Comparison of ENCODE assay signal across 8 cellular contexts in the genomic region with DNA sequence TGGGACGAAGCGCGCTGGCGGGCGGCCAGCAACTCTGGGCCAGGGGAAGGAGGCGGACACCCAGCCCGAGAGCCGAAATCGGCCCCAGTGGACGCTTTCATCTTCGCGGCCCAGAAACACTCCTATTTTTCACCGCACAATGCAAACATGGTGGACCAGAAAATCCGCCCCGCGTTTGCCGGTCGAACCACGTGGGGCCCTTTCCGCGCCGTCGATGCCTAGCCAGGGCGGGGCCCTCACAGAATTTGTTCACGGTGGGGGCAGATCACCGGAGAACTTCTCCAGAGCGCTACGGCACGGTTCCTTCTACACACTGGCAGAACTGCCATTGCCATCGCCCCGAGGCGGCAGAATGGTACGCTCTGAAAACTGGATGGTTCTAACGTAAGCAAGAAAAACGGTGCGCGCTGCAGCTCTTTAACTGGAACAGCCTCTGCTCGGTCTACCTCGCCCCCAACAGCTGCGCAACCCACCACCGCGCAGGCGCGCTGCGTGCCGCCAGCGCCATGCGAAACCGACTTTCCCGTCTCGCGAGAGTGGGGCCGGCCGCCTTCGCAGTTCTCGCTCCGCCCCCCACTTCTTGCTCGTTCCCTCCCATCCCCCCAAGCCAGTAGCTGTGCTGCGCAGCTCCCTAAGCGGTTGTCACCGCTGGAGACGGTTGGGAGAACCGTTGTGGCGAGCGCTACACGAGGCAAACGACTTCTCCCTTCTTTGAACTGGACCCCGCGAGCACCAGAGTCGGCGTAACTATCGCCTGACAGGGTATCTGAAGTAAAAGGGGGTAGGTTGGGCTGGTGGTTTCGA. TPM values are rescaled to one million over a fixed set of nuclear protein-coding genes. Genes with fewer than 3 reads are reported as not detected.
DNase-seq lines count a peak whose midpoint lies in the region; ATAC-seq and TF ChIP-seq lines count a peak whose summit lies in the region.

A gene with protein sequence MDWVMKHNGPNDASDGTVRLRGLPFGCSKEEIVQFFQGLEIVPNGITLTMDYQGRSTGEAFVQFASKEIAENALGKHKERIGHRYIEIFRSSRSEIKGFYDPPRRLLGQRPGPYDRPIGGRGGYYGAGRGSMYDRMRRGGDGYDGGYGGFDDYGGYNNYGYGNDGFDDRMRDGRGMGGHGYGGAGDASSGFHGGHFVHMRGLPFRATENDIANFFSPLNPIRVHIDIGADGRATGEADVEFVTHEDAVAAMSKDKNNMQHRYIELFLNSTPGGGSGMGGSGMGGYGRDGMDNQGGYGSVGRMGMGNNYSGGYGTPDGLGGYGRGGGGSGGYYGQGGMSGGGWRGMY (plus strand): TSS at position 610 of the 804 bp plus-strand sequence. CDS start 5,158 bp downstream, outside the sequence.

- no peak for TF ChIP-seq CTCF in DND-41 (IDR thresholded peaks at IDR 0.05; ENCODE audit: borderline replicate concordance, extremely low read depth, low read length, poor library complexity, severe bottlenecking)
- peak in 2 of 6 experiments; percentile 16 for TF ChIP-seq CTCF in Peyer's patch (IDR thresholded peaks at IDR 0.05)
- no peak for TF ChIP-seq CTCF in esophagus muscularis mucosa (IDR thresholded peaks at IDR 0.05)

- H3K9ac ChIP-seq in DND-41 (ENCODE audit: low read depth, low read length), result peak within 1 kb of the TSS; percentile 92

- H3K9me3 ChIP-seq in DND-41 (ENCODE audit: insufficient read depth, low read length, severe bottlenecking), result no peaks in the 10 kb centered on the region
- H3K9me3 ChIP-seq in KOPT-K1 (ENCODE audit: insufficient read depth, low read length, poor library complexity, severe bottlenecking), result no peaks in the 10 kb centered on the region
- H3K9me3 ChIP-seq in Peyer's patch, result no peaks in the 10 kb centered on the region
- H3K9me3 ChIP-seq in esophagus muscularis mucosa, result no peaks in the 10 kb centered on the region
- H3K9me3 ChIP-seq in muscle layer of duodenum (ENCODE audit: control insufficient read depth in 1 of 2, low read length in 2 of 2), result no peaks in the 10 kb centered on the region

- TF ChIP-seq POLR2A in Peyer's patch (IDR thresholded peaks at IDR 0.05) (peak; percentile 97 to 100), esophagus muscularis mucosa (IDR thresholded peaks at IDR 0.05; ENCODE audit: low read depth) (peak; percentile 98)

- no peaks in the 10 kb centered on the region for H3K27me3 ChIP-seq in DND-41 (ENCODE audit: insufficient read depth, low read length, poor library complexity)
- H3K27me3 ChIP-seq in Peyer's patch, result no peaks in the 10 kb centered on the region
- H3K27me3 ChIP-seq in esophagus muscularis mucosa, result no peaks in the 10 kb centered on the region
- no peaks in the 10 kb centered on the region for H3K27me3 ChIP-seq in muscle layer of duodenum (ENCODE audit: low read depth, low read length)

- peaks cover 36% of the 10 kb centered on the region for H3K36me3 ChIP-seq in DND-41 (ENCODE audit: insufficient read depth, low read length)
- H3K36me3 ChIP-seq in KOPT-K1 (ENCODE audit: insufficient read depth, low read length), result peaks cover 31% of the 10 kb centered on the region
- H3K36me3 ChIP-seq in Peyer's patch, result no peaks in the 10 kb centered on the region
- no peaks in the 10 kb centered on the region for H3K36me3 ChIP-seq in esophagus muscularis mucosa
- H3K36me3 ChIP-seq in muscle layer of duodenum (ENCODE audit: control insufficient read depth in 1 of 2, insufficient read depth in 2 of 2, low read length in 2 of 2), result peaks cover 0 to 28% of the 10 kb centered on the region in 2 donors

- H3K27ac ChIP-seq in DND-41 (ENCODE audit: low read length), result peak within 1 kb of the TSS; percentile 99
- H3K27ac ChIP-seq in KOPT-K1 (ENCODE audit: low read depth, low read length, poor library complexity, severe bottlenecking), result peak within 1 kb of the TSS; percentile 97
- peak within 1 kb of the TSS; percentile 96 to 99 (median 98) for H3K27ac ChIP-seq in Peyer's patch
- H3K27ac ChIP-seq in esophagus muscularis mucosa (replicated peaks in 1 of 4), result peak within 1 kb of the TSS; percentile 98 to 100 (median 99)
- peak within 1 kb of the TSS; percentile 98 for H3K27ac ChIP-seq in muscle layer of duodenum (ENCODE audit: low read length)

- peak within 1 kb of the TSS; percentile 64 to 76 for H3K4me3 ChIP-seq in DND-41 (ENCODE audit: low read depth in 1 of 2, low read length in 2 of 2)
- H3K4me3 ChIP-seq in Peyer's patch, result peak within 1 kb of the TSS; percentile 81 to 99 (median 94)
- H3K4me3 ChIP-seq in esophagus muscularis mucosa, result peak within 1 kb of the TSS; percentile 92 to 98 (median 94)
- peak within 1 kb of the TSS; percentile 89 for H3K4me3 ChIP-seq in muscle layer of duodenum (ENCODE audit: low read depth in 1 of 2, low read length in 2 of 2)

- WGBS in esophagus muscularis mucosa, result 0% methylated on average over 9 of the region's 73 CpGs

- H3K4me1 ChIP-seq in DND-41 (ENCODE audit: insufficient read depth, low read length), result peaks cover 55% of the 10 kb centered on the region
- peaks cover 0 to 25% (median 8%) of the 10 kb centered on the region in 4 donors for H3K4me1 ChIP-seq in Peyer's patch
- peaks cover 37 to 62% (median 56%) of the 10 kb centered on the region in 4 donors for H3K4me1 ChIP-seq in esophagus muscularis mucosa
- H3K4me1 ChIP-seq in muscle layer of duodenum (ENCODE audit: control insufficient read depth in 1 of 2, insufficient read depth in 2 of 2, low read length in 2 of 2), result peaks cover 24 to 40% of the 10 kb centered on the region in 2 donors

- peak within 1 kb of the TSS; percentile 85 for H3K4me2 ChIP-seq in DND-41 (ENCODE audit: insufficient read depth, low read length)

- TF ChIP-seq EP300 in esophagus muscularis mucosa (IDR thresholded peaks at IDR 0.05), result no peak

- peak within 1 kb of the TSS; percentile 89 for H2AFZ ChIP-seq in DND-41 (ENCODE audit: low read depth, low read length)

- DNase-seq in DND-41 (peak; percentile 99), Peyer's patch (peak; percentile 98 to 99 (median 99)), esophagus muscularis mucosa (ENCODE audit: extremely low spot score) (peak; percentile 98)
- peak; percentile 99 for DNase-seq in activated T-cell treated with anti-CD3 and anti-CD28 coated beads, Interleukin-2, amount 50 U/mL, for 48 hours
- peak; percentile 95 for DNase-seq in stimulated activated CD8-positive, alpha-beta memory T cell treated with anti-CD3 and anti-CD28 coated beads, Interleukin-7, amount 100 ng/mL, for 24 hours (ENCODE audit: low read depth)

- H3K79me2 ChIP-seq in DND-41 (ENCODE audit: insufficient read depth, low read length), result peaks cover 65% of the 10 kb centered on the region

- ATAC-seq in DND-41 (ENCODE audit: insufficient read depth, low read depth) (peak; percentile 85), GM21825 (IDR thresholded peaks at IDR 0.05; ENCODE audit: unreplicated experiment) (peak; percentile 77)

- intact Hi-C loops in esophagus muscularis mucosa (cut with DNase I), result no loop called here

- H4K20me1 ChIP-seq in DND-41 (ENCODE audit: insufficient read depth, low read length), result peaks cover 37% of the 10 kb centered on the region

RNA-seq across cellular contexts. Expression of the gene that starts here (rescaled TPM):
- total RNA-seq in Peyer's patch, result 10 to 100 TPM; 37.7 to 75.1 (median 52.1) TPM
- 10 to 100 TPM; 41.3 to 81.8 (median 61.7) TPM for total RNA-seq in esophagus muscularis mucosa

Comparison
In these comparisons a context has a peak if more than half of its experiments do, and no peak if none do; other contexts are left out.
1. Peak in every context shown above with its lines: DNase-seq, ATAC-seq, H3K4me3 ChIP-seq and H3K27ac ChIP-seq.